Comparison of ENCODE assay signal across 8 cellular contexts in genomic region chr17:81702934-81703746, GRCh38.
A peak's percentile ranks its signal among the peaks of the same experiment; 100 is the strongest.
DNase-seq lines count a peak whose midpoint lies in the region; ATAC-seq and TF ChIP-seq lines count a peak whose summit lies in the region.

MRPL12 (plus strand) TSS chr17:81703367; CDS start chr17:81703502, 135 bp downstream.

- H3K4me3 ChIP-seq in retinal pigment epithelial cell (ENCODE audit: low read length) = peak within 1 kb of the TSS; percentile 91

- peak; percentile 79 for ATAC-seq in GM18502 (IDR thresholded peaks at IDR 0.05; ENCODE audit: poor library complexity, unreplicated experiment)
- ATAC-seq in HG02943 (IDR thresholded peaks at IDR 0.05; ENCODE audit: low read depth, unreplicated experiment) = peak; percentile 63
- ATAC-seq in HG03520 (IDR thresholded peaks at IDR 0.05; ENCODE audit: unreplicated experiment) = no peak

- TF ChIP-seq CTCF in retinal pigment epithelial cell (conservative IDR thresholded peaks at IDR 0.05; ENCODE audit: low read depth, low read length) = peak; percentile 25

- peak; percentile 37 for DNase-seq in NCI-H2029 treated with DMSO at 0.1 percent for 48 hours (lab: John Stamatoyannopoulos, UW)
- peak; percentile 80 for DNase-seq in T1000 (lab: John Stamatoyannopoulos, UW)
- DNase-seq in astrocyte of the hippocampus (ENCODE audit: low read depth, low spot score) = peak; percentile 98
- DNase-seq in hypothalamus (lab: John Stamatoyannopoulos, UW) = peak; percentile 44 to 98 (median 91)
- DNase-seq in retinal pigment epithelial cell (ENCODE audit: low read depth) = no peak
